In the genomic region with DNA sequence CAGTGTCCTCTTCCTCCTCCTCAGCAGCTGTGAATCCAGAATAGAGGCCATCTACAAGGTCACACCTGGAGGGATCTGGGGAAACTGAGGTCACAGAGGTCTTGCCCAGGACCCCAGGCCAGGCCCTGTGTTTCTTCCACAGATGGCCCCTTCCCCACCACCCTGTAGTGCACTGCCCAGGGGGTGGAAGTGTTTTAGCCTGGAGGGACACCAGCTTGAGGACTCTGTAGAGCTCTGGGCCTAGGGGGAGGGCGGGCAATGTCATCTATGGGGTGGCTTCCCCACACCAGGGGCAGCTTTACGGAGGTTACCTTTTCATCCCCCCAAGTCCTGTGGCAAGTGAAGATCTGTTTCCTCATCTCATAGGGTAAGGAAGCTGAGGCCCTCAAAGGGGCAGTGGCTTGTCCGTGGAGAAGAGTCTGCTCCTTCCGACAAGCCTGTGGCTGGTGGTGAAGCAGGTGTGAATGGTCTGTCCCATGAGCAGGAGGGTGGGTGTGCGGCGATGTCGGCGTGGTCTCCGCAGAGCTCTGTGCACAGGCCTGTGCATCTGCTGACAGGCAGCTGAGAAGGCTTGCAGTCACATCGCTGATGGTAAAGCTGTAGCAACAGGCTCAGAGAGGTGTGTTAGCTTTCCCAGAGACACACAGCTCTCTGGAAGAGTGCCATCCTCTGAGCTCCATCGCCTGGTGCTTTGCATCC, we compare ENCODE assay signal across 10 cellular contexts.
DNase-seq lines count a peak whose midpoint lies in the region; ATAC-seq and TF ChIP-seq lines count a peak whose summit lies in the region.
"Had no signal": no experiment of that assay in that cellular context is flagged by ENCODE, and none has a peak within 500 bp of the region (broad histone marks: within the 10 kb centered on the region; RNA-seq: fewer than 3 reads in every experiment).

No MANE protein-coding gene starts in this region.

- POLR2A ChIA-PET in naive thymus-derived CD4-positive, alpha-beta T cell (lab: Charles Lee): interaction anchor here (1.1 to 6.8 kb wide), 5 partner anchors 8 to 19 kb away, joined by 3 to 104 read pairs (median 46); no protein-coding TSS in a partner anchor

- WGBS in upper lobe of left lung, 2 donors: 83 to 84% methylated on average over 10 of the region's 11 CpGs

- peaks cover 0 to 3% (median 0%) of the 10 kb centered on the region in 5 donors for H3K27me3 Mint-ChIP-seq in naive thymus-derived CD4-positive, alpha-beta T cell

- H3K27ac ChIP-seq in naive thymus-derived CD4-positive, alpha-beta T cell (ENCODE audit: low read depth, low read length): peak overlapping the region; percentile 92
- H3K27ac ChIP-seq in upper lobe of left lung: peak overlapping the region; percentile 99 to 100 (median 100)

- peak overlapping the region; percentile 38 for H3K9ac ChIP-seq in endocrine pancreas (ENCODE audit: control insufficient read depth, insufficient read depth, low read length)

- no peak for ATAC-seq in naive thymus-derived CD4-positive, alpha-beta T cell
- ATAC-seq in upper lobe of left lung (ENCODE audit: low FRiP score in 2 of 2): no peak
- ATAC-seq in HG03196 (IDR thresholded peaks at IDR 0.05; ENCODE audit: unreplicated experiment): no peak
- no peak for ATAC-seq in HG03439 (IDR thresholded peaks at IDR 0.05; ENCODE audit: unreplicated experiment)

- no peak for TF ChIP-seq POLR2A in upper lobe of left lung (IDR thresholded peaks at IDR 0.05)

- H3K27me3 ChIP-seq in endocrine pancreas (ENCODE audit: control insufficient read depth, insufficient read depth, low read length) (no peaks in the 10 kb centered on the region), upper lobe of left lung (no peaks in the 10 kb centered on the region)
- no peaks in the 10 kb centered on the region for H3K27me3 ChIP-seq in naive thymus-derived CD4-positive, alpha-beta T cell (ENCODE audit: control insufficient read depth in 2 of 2, insufficient read depth in 2 of 2, low read length in 2 of 2)

- no peaks in the 10 kb centered on the region for H3K4me1 ChIP-seq in endocrine pancreas (ENCODE audit: control insufficient read depth, insufficient read depth, low read length)
- H3K4me1 ChIP-seq in naive thymus-derived CD4-positive, alpha-beta T cell (ENCODE audit: control insufficient read depth in 2 of 2, insufficient read depth in 2 of 2, low read length in 2 of 2): peaks cover 20 to 33% of the 10 kb centered on the region in 2 donors
- peaks cover 66 to 91% (median 71%) of the 10 kb centered on the region in 4 donors for H3K4me1 ChIP-seq in upper lobe of left lung

- no peak overlapping the region for H3K4me3 ChIP-seq in endocrine pancreas (ENCODE audit: control insufficient read depth, insufficient read depth, low read length)
- no peak overlapping the region for H3K4me3 ChIP-seq in naive thymus-derived CD4-positive, alpha-beta T cell (ENCODE audit: low read length)
- no peak overlapping the region for H3K4me3 ChIP-seq in upper lobe of left lung

- TF ChIP-seq EP300 in upper lobe of left lung (IDR thresholded peaks at IDR 0.05): no peak

- H3K9me3 ChIP-seq in endocrine pancreas (ENCODE audit: control insufficient read depth, low read length) (no peaks in the 10 kb centered on the region), upper lobe of left lung (no peaks in the 10 kb centered on the region)
- no peaks in the 10 kb centered on the region for H3K9me3 ChIP-seq in naive thymus-derived CD4-positive, alpha-beta T cell (ENCODE audit: control insufficient read depth in 2 of 3, low read length in 3 of 3)

- intact Hi-C loops in naive thymus-derived CD4-positive, alpha-beta T cell (cut with micrococcal nuclease): loop anchor here (5.0 kb wide), 2 partner anchors 39 to 246 kb away; a partner anchor contains a TSS

- H3K4me1 Mint-ChIP-seq in naive thymus-derived CD4-positive, alpha-beta T cell: peaks cover 17 to 78% (median 61%) of the 10 kb centered on the region in 7 donors

- CTCF ChIA-PET in naive thymus-derived CD4-positive, alpha-beta T cell (lab: Charles Lee): interaction anchor here (0.6 to 1.0 kb wide), 2 partner anchors 9 to 20 kb away, joined by 3 read pairs; no protein-coding TSS in a partner anchor

- H3K4me3 Mint-ChIP-seq in naive thymus-derived CD4-positive, alpha-beta T cell: peak overlapping the region in 9 of 10 donors; percentile 27 to 95 (median 85)

- H3K36me3 ChIP-seq in endocrine pancreas (ENCODE audit: control insufficient read depth, insufficient read depth, low read length): peaks cover 2% of the 10 kb centered on the region
- H3K36me3 ChIP-seq in naive thymus-derived CD4-positive, alpha-beta T cell (ENCODE audit: control insufficient read depth in 2 of 3, insufficient read depth in 3 of 3, low read length in 3 of 3): no peaks in the 10 kb centered on the region
- no peaks in the 10 kb centered on the region for H3K36me3 ChIP-seq in upper lobe of left lung

- H3K27ac Mint-ChIP-seq in naive thymus-derived CD4-positive, alpha-beta T cell: peak overlapping the region; percentile 18 to 98 (median 92)

- H3K36me3 Mint-ChIP-seq in naive thymus-derived CD4-positive, alpha-beta T cell: peaks cover 0 to 3% (median 0%) of the 10 kb centered on the region in 5 donors

- TF ChIP-seq CTCF in upper lobe of left lung (IDR thresholded peaks at IDR 0.05): no peak

- H3K9me3 Mint-ChIP-seq in naive thymus-derived CD4-positive, alpha-beta T cell: peaks cover 0 to 2% (median 0%) of the 10 kb centered on the region in 11 donors

- peak; percentile 55 for DNase-seq in activated effector memory CD4-positive, alpha-beta T cell treated with anti-CD3 and anti-CD28 coated beads, Interleukin-2, amount 50 U/mL, for 16 hours
- DNase-seq in activated effector memory CD4-positive, alpha-beta T cell treated with Interleukin-2 at 50 U/mL for 16 hours: no peak
- no peak for DNase-seq in naive thymus-derived CD4-positive, alpha-beta T cell
- DNase-seq in upper lobe of left lung: peak in 1 of 2 donors; percentile 21
- no peak for DNase-seq in LoVo (ENCODE audit: low spot score)
- DNase-seq: NCI-H748 treated with DMSO at 0.1 percent for 48 hours, occipital lobe had no signal
